In genomic region chr6:50884364-50884763, GRCh38 we compare ENCODE assay signal across 22 cellular contexts.
A peak's percentile ranks its signal among the peaks of the same experiment; 100 is the strongest.
DNase-seq lines count a peak whose midpoint lies in the region; ATAC-seq and TF ChIP-seq lines count a peak whose summit lies in the region.
"Had no signal": no experiment of that assay in that cellular context is flagged by ENCODE, and none has a peak within 500 bp of the region (broad histone marks: within the 10 kb centered on the region; RNA-seq: fewer than 3 reads in every experiment).

No MANE protein-coding gene starts in this region.

- H3K9me3 ChIP-seq in SK-N-SH = no peaks in the 10 kb centered on the region
- no peaks in the 10 kb centered on the region for H3K9me3 ChIP-seq in SK-N-MC (ENCODE audit: low read depth, low read length)
- H3K9me3 ChIP-seq: BE2C, BLaER1 had no signal

- H3K4me3 ChIP-seq in SK-N-SH (ENCODE audit: low read depth in 2 of 2, low read length in 1 of 2) (no peak overlapping the region), SK-N-MC (no peak overlapping the region)
- H3K4me3 ChIP-seq: BLaER1, GM12878 had no signal

- ATAC-seq in SK-N-SH treated with all-trans-retinoic acid at 6 μM for 48 hours (no peak), HG03196 (IDR thresholded peaks at IDR 0.05; ENCODE audit: unreplicated experiment) (no peak)
- ATAC-seq: GM12878 had no signal

- 0 out of 2 replicates have a peak overlapping the region, but pooled peaks have one; percentile 3 for H2AFZ ChIP-seq in SK-N-SH (ENCODE audit: low read depth)

- peaks cover 0 to 2% of the 10 kb centered on the region in 2 experiments; a peak in 1 of 4 replicates for H3K4me1 ChIP-seq in SK-N-SH (ENCODE audit: control insufficient read depth in 1 of 2, insufficient read depth in 2 of 2, low read depth in 1 of 2, low read length in 1 of 2)
- H3K4me1 ChIP-seq: BE2C, BLaER1 had no signal

- H3F3A ChIP-seq in SK-N-SH (replicated peaks; ENCODE audit: insufficient read depth) = no peaks in the 10 kb centered on the region

- no peak overlapping the region for H3K4me2 ChIP-seq in SK-N-SH
- H3K4me2 ChIP-seq: BLaER1 had no signal

- no peaks in the 10 kb centered on the region for H3K79me2 ChIP-seq in SK-N-SH (ENCODE audit: insufficient read depth)

- H3K36me3 ChIP-seq in SK-N-SH (replicated peaks in 1 of 2; ENCODE audit: control insufficient read depth in 1 of 2, insufficient read depth in 2 of 2, low read length in 1 of 2) (no peaks in the 10 kb centered on the region), SK-N-MC (ENCODE audit: insufficient read depth, low read length) (no peaks in the 10 kb centered on the region)
- H3K36me3 ChIP-seq: BE2C, BLaER1 had no signal

- no peaks in the 10 kb centered on the region for H3K9me2 ChIP-seq in SK-N-SH

- no peaks in the 10 kb centered on the region for H3K27me3 ChIP-seq in SK-N-SH (ENCODE audit: insufficient read depth)
- H3K27me3 ChIP-seq: BE2C, BLaER1 had no signal

- DNase-seq in SK-N-SH (no peak), SK-N-MC (ENCODE audit: low read depth, low spot score) (no peak), NCI-H2196 treated with DMSO at 0.1 percent for 48 hours (lab: John Stamatoyannopoulos, UW; ENCODE audit: unreplicated experiment) (no peak)
- DNase-seq: 8988T; ACHN; BE2C; C1 segment of cervical spinal cord; CD4-positive, alpha-beta memory T cell; CD4-positive, CD25-positive, alpha-beta regulatory T cell; CD8-positive, alpha-beta memory T cell; COR-L47; DMS 273 treated with DMSO at 0.1 percent for 48 hours; DMS153; DMS53; DMS79; DND-41; EL; GDM1 had no signal

- POLR2A ChIA-PET in SK-N-SH (lab: Yijun Ruan, JAX) = no interaction called here

- 36% methylated on average over 3 of the region's 3 CpGs for WGBS in SK-N-SH (ENCODE audit: low lambda C conversion rate)

- H3K27ac ChIP-seq in SK-N-SH (ENCODE audit: low read depth in 2 of 2, low read length in 1 of 2) (no peak overlapping the region), SK-N-MC (peak overlapping the region; percentile 27; the same call in 1 of the 2 replicates)
- H3K27ac ChIP-seq: BLaER1 had no signal

- no peak for TF ChIP-seq CTCF in SK-N-SH (IDR thresholded peaks at IDR 0.05)

- H4K20me1 ChIP-seq in SK-N-SH (ENCODE audit: insufficient read depth) = no peaks in the 10 kb centered on the region
- H4K20me1 ChIP-seq: BLaER1 had no signal

- no peak overlapping the region for H3K9ac ChIP-seq in SK-N-SH
- H3K9ac ChIP-seq in SK-N-MC (ENCODE audit: insufficient read length) = no peak overlapping the region
- H3K9ac ChIP-seq: BLaER1 had no signal

- no peak for TF ChIP-seq EP300 in SK-N-SH (IDR thresholded peaks at IDR 0.05; ENCODE audit: borderline replicate concordance in 1 of 2, low read depth in 1 of 2, low read length in 1 of 2)

- no peak for TF ChIP-seq RAD21 in SK-N-SH (IDR thresholded peaks at IDR 0.05; ENCODE audit: low read length)

- CTCF ChIA-PET in SK-N-SH (lab: Yijun Ruan, JAX) = interaction anchor here (1.1 kb wide), 1 partner anchor 17 kb away, joined by 3 read pairs; no protein-coding TSS in a partner anchor

TF ChIP-seq in SK-N-SH, 30 proteins besides CTCF, POLR2A, EP300 and RAD21 (continues in another document):
- TF ChIP-seq JUND (IDR thresholded peaks at IDR 0.05) = no peak
- TF ChIP-seq MEF2A (IDR thresholded peaks at IDR 0.05; ENCODE audit: borderline replicate concordance, low read depth) = no peak
- no peak for TF ChIP-seq USF1 (IDR thresholded peaks at IDR 0.05; ENCODE audit: borderline replicate concordance, low read depth)
- TF ChIP-seq USF2 (IDR thresholded peaks at IDR 0.05; ENCODE audit: borderline replicate concordance, low read depth, low read length) = no peak
- TF ChIP-seq MXI1 (IDR thresholded peaks at IDR 0.05; ENCODE audit: low read depth, low read length) = no peak
- no peak for TF ChIP-seq PBX3 (IDR thresholded peaks at IDR 0.05)
- no peak for TF ChIP-seq TAF1 (IDR thresholded peaks at IDR 0.05; ENCODE audit: borderline replicate concordance, low read depth, low read length)
- no peak for TF ChIP-seq CHD2 (IDR thresholded peaks at IDR 0.05; ENCODE audit: low read length, partially characterized antibody)
- no peak for TF ChIP-seq TEAD4 (IDR thresholded peaks at IDR 0.05; ENCODE audit: borderline replicate concordance, insufficient read depth)
- no peak for TF ChIP-seq RCOR1 (IDR thresholded peaks at IDR 0.05; ENCODE audit: low read length)
- no peak for TF ChIP-seq FOXJ3 (CRISPR knock-in tag; IDR thresholded peaks at IDR 0.05)

TF ChIP-seq in SK-N-SH treated with all-trans-retinoic acid at 6 μM for 48 hours, 23 proteins besides CTCF, POLR2A, EP300 and RAD21:
- TF ChIP-seq OSR1 (CRISPR knock-in tag; IDR thresholded peaks at IDR 0.05) (no peak), TCF4 (CRISPR knock-in tag; IDR thresholded peaks at IDR 0.05; ENCODE audit: borderline replicate concordance) (no peak), GLIS3 (CRISPR knock-in tag; IDR thresholded peaks at IDR 0.05) (no peak), ESRRG (CRISPR knock-in tag; IDR thresholded peaks at IDR 0.05) (no peak), ZFP3 (CRISPR knock-in tag; IDR thresholded peaks at IDR 0.05) (no peak), CREB5 (CRISPR knock-in tag; IDR thresholded peaks at IDR 0.05; ENCODE audit: low read depth) (no peak), SNAI2 (CRISPR knock-in tag; IDR thresholded peaks at IDR 0.05) (no peak), CSDC2 (CRISPR knock-in tag; IDR thresholded peaks at IDR 0.05) (no peak)
- TF ChIP-seq, protein P1, sequence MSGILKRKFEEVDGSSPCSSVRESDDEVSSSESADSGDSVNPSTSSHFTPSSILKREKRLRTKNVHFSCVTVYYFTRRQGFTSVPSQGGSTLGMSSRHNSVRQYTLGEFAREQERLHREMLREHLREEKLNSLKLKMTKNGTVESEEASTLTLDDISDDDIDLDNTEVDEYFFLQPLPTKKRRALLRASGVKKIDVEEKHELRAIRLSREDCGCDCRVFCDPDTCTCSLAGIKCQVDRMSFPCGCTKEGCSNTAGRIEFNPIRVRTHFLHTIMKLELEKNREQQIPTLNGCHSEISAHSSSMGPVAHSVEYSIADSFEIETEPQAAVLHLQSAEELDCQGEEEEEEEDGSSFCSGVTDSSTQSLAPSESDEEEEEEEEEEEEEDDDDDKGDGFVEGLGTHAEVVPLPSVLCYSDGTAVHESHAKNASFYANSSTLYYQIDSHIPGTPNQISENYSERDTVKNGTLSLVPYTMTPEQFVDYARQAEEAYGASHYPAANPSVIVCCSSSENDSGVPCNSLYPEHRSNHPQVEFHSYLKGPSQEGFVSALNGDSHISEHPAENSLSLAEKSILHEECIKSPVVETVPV (CRISPR knock-in tag; IDR thresholded peaks at IDR 0.05) = no peak
